ENCODE assay signal across 13 cellular contexts in genomic region chr2:60535392-60536312, GRCh38. TPM values are rescaled to one million over a fixed set of nuclear protein-coding genes. Genes with fewer than 3 reads are reported as not detected.
DNase-seq lines count a peak whose midpoint lies in the region; ATAC-seq and TF ChIP-seq lines count a peak whose summit lies in the region.
"Had no signal": no experiment of that assay in that cellular context is flagged by ENCODE, and none has a peak within 500 bp of the region (broad histone marks: within the 10 kb centered on the region; RNA-seq: fewer than 3 reads in every experiment).

No MANE protein-coding gene starts in this region.

- H3K36me3 ChIP-seq in HUES64 (ENCODE audit: insufficient read depth, low read length) (peaks cover 8% of the 10 kb centered on the region), suprapubic skin (no peaks in the 10 kb centered on the region)

- H3K27ac ChIP-seq in right cardiac atrium (ENCODE audit: low read length), result no peak overlapping the region
- peak overlapping the region; percentile 12; the same call in 1 of the 2 replicates for H3K27ac ChIP-seq in HUES64 (ENCODE audit: low read depth, low read length)
- peak overlapping the region; percentile 66 for H3K27ac ChIP-seq in suprapubic skin

- H3K9ac ChIP-seq in HUES64 (ENCODE audit: low read depth, low read length), result no peak overlapping the region

- 78% methylated on average over 14 of the region's 14 CpGs for whole genome bisulfite sequencing in right cardiac atrium
- 74% methylated on average over 14 of the region's 14 CpGs for WGBS in HUES64
- 48% methylated on average over 14 of the region's 14 CpGs for WGBS in suprapubic skin

- no peaks in the 10 kb centered on the region for H3K27me3 ChIP-seq in right cardiac atrium (ENCODE audit: control insufficient read depth, insufficient read depth)
- no peaks in the 10 kb centered on the region for H3K27me3 ChIP-seq in HUES64 (ENCODE audit: insufficient read depth, low read length)
- peaks cover 11% of the 10 kb centered on the region for H3K27me3 ChIP-seq in suprapubic skin

- H3K4me3 ChIP-seq in right cardiac atrium (ENCODE audit: low read length), result no peak overlapping the region
- H3K4me3 ChIP-seq in HUES64 (ENCODE audit: low read length), result no peak overlapping the region
- H3K4me3 ChIP-seq in suprapubic skin, result no peak overlapping the region

- TF ChIP-seq EP300 in suprapubic skin (IDR thresholded peaks at IDR 0.05), result no peak

- H3K9me3 ChIP-seq in right cardiac atrium (ENCODE audit: control insufficient read depth, low read length) (no peaks in the 10 kb centered on the region), HUES64 (ENCODE audit: insufficient read depth, low read depth, low read length) (no peaks in the 10 kb centered on the region), suprapubic skin (no peaks in the 10 kb centered on the region)

- peak; percentile 47 for ATAC-seq in Right ventricle myocardium superior (ENCODE audit: poor library complexity)
- no peak for ATAC-seq in right cardiac atrium
- peak; percentile 82 for ATAC-seq in HG02759 (IDR thresholded peaks at IDR 0.05; ENCODE audit: unreplicated experiment)
- ATAC-seq: T-helper 17 cell had no signal

- no peak for TF ChIP-seq CTCF in suprapubic skin (IDR thresholded peaks at IDR 0.05)

- intact Hi-C loops in Right ventricle myocardium superior (cut with DNase I) (loop anchor here (10.0 kb wide), 1 partner anchor 101 kb away; no protein-coding TSS in a partner anchor), right cardiac atrium (cut with DNase I) (loop anchor here in 1 of 4 donors (10.0 kb wide), 1 partner anchor 101 kb away; no protein-coding TSS in a partner anchor)

- DNase-seq in Right ventricle myocardium superior, result no peak
- DNase-seq in right cardiac atrium, result no peak
- DNase-seq in suprapubic skin (ENCODE audit: low spot score in 2 of 2), result no peak
- no peak for DNase-seq in NCI-H146 (lab: John Stamatoyannopoulos, UW)
- no peak for DNase-seq in COR-L47 (lab: John Stamatoyannopoulos, UW)
- DNase-seq in COLO668 (lab: John Stamatoyannopoulos, UW; ENCODE audit: unreplicated experiment), result no peak
- DNase-seq: activated effector memory CD4-positive, alpha-beta T cell treated with Interleukin-2 at 50 U/mL for 16 hours; effector CD8-positive, alpha-beta T cell; NCI-H526 treated with DMSO at 0.1 percent for 48 hours; T-helper 17 cell had no signal

- TF ChIP-seq POLR2A in suprapubic skin (IDR thresholded peaks at IDR 0.05), result no peak

- no peaks in the 10 kb centered on the region for H3K4me1 ChIP-seq in right cardiac atrium (ENCODE audit: control insufficient read depth, insufficient read depth, low read length)
- H3K4me1 ChIP-seq in HUES64 (ENCODE audit: insufficient read depth, low read length), result peaks cover 96% of the 10 kb centered on the region
- H3K4me1 ChIP-seq in suprapubic skin, result peaks cover 81% of the 10 kb centered on the region

RNA-seq across cellular contexts. Expression of gene BCL11A, which starts 17.8 kb away (rescaled TPM):
- total RNA-seq in Right ventricle myocardium superior, result 31.6 TPM
- total RNA-seq in right cardiac atrium, result 10 to 100 TPM in 1 of 4 donors, 1 to 10 TPM in 3; 8.3 to 11.2 (median 8.9) TPM
- polyA plus RNA-seq in right cardiac atrium, result 3.7 TPM
- polyA plus RNA-seq in HUES64 (2013, experiment 1 of 2), result 26.0 TPM
- polyA plus RNA-seq in HUES64 (2013, experiment 2 of 2), result 23.2 TPM
- total RNA-seq in suprapubic skin, result 100 to 1,000 TPM in 2 of 4 donors, 10 to 100 TPM in 2; 67.1 to 222 (median 113) TPM
- total RNA-seq: A172 had no signal

Comparison
In these comparisons a context has a peak if more than half of its experiments do, and no peak if none do; other contexts are left out.
1. ATAC-seq: peak in Right ventricle myocardium superior (single experiment) and HG02759 (single experiment); none in right cardiac atrium (0 of 2).